In genomic region chr2:233341296-233341695, GRCh38 we compare ENCODE assay signal across 41 cellular contexts. TPM values are rescaled to one million over a fixed set of nuclear protein-coding genes. Genes with fewer than 3 reads are reported as not detected.
"Had no signal": no experiment of that assay in that cellular context is flagged by ENCODE, and none has a peak within 500 bp of the region (broad histone marks: within the 10 kb centered on the region; RNA-seq: fewer than 3 reads in every experiment).

No MANE protein-coding gene starts in this region.

- H3K4me3 Mint-ChIP-seq: activated naive CD4-positive, alpha-beta T cell treated with anti-CD3 and anti-CD28 coated beads for 36 hours; activated naive CD4-positive, alpha-beta T cell treated with anti-CD3 and anti-CD28 coated beads, Interleukin-2, amount 10 ng/mL, durations not matched to agents 7 days and 5 days; activated naive CD4-positive, alpha-beta T cell treated with anti-CD3 and anti-CD28 coated beads, Interleukin-2, amount 50 U/mL, for 24 hours; activated naive CD8-positive, alpha-beta T cell; activated naive CD8-positive, alpha-beta T cell treated with anti-CD3 and anti-CD28 coated beads for 36 hours; activated naive CD8-positive, alpha-beta T cell treated with anti-CD3 and anti-CD28 coated beads, Interleukin-2, amount 10 ng/mL, durations not matched to agents 7 days and 5 days; activated naive CD8-positive, alpha-beta T cell treated with anti-CD3 and anti-CD28 coated beads, Interleukin-2, amount 50 U/mL, for 24 hours; activated T-cell treated with anti-CD3 and anti-CD28 coated beads, Interleukin-2, amount 50 U/mL, for 4 hours; activated T-cell treated with anti-CD3 and anti-CD28 coated beads, Interleukin-2, amount 50 U/mL, for 72 hours; activated T-helper 1 cell treated with anti-CD3 and anti-CD28 coated beads, Interleukin-12 subunit alpha, Interleukin-12 subunit beta, Interleukin-2, Interleukin-4 antibody, amounts not matched to agents 30 ng/mL and 10 ng/mL and 1 ng/mL, durations not matched to agents 14 hours and 24 hours and 36 hours; activated T-helper 17 cell treated with anti-CD3 and anti-CD28 coated beads, Interleukin-2, amount 50 U/mL, for 72 hours; brain; central memory CD8-positive, alpha-beta T cell had no signal

- H3K27ac Mint-ChIP-seq: activated naive CD4-positive, alpha-beta T cell treated with anti-CD3 and anti-CD28 coated beads for 36 hours; activated naive CD4-positive, alpha-beta T cell treated with anti-CD3 and anti-CD28 coated beads, Interleukin-2, amount 10 ng/mL, durations not matched to agents 7 days and 5 days; activated naive CD4-positive, alpha-beta T cell treated with anti-CD3 and anti-CD28 coated beads, Interleukin-2, amount 50 U/mL, for 24 hours; activated naive CD4-positive, alpha-beta T cell treated with anti-CD3 and anti-CD28 coated beads, Interleukin-2, amount 50 U/mL, for 72 hours; activated naive CD8-positive, alpha-beta T cell; activated naive CD8-positive, alpha-beta T cell treated with anti-CD3 and anti-CD28 coated beads for 36 hours; activated naive CD8-positive, alpha-beta T cell treated with anti-CD3 and anti-CD28 coated beads, Interleukin-2, amount 10 ng/mL, durations not matched to agents 7 days and 5 days; activated naive CD8-positive, alpha-beta T cell treated with anti-CD3 and anti-CD28 coated beads, Interleukin-2, amount 50 U/mL, for 24 hours; activated T-cell treated with anti-CD3 and anti-CD28 coated beads, Interleukin-2, amount 50 U/mL, for 72 hours; activated T-helper 1 cell treated with anti-CD3 and anti-CD28 coated beads, Interleukin-12 subunit alpha, Interleukin-12 subunit beta, Interleukin-2, Interleukin-4 antibody, amounts not matched to agents 30 ng/mL and 10 ng/mL and 1 ng/mL, durations not matched to agents 14 hours and 24 hours and 36 hours; activated T-helper 17 cell treated with anti-CD3 and anti-CD28 coated beads, Interleukin-2, amount 50 U/mL, for 72 hours; activated T-helper 2 cell treated with anti-CD3 and anti-CD28 coated beads, Interferon-gamma antibody, Interleukin-2, Interleukin-4, amounts not matched to agents 10 μg/mL and 5 μg/mL and 100 μg/mL, durations not matched to agents 14 hours and 24 hours and 36 hours had no signal

- DNase-seq: activated effector memory CD4-positive, alpha-beta T cell treated with Interleukin-2 at 50 U/mL for 16 hours; activated gamma-delta T cell; activated gamma-delta T cell treated with Interleukin-2 at 50 U/mL for 16 hours; activated naive CD4-positive, alpha-beta T cell; activated naive CD4-positive, alpha-beta T cell treated with anti-CD3 and anti-CD28 coated beads for 36 hours; activated naive CD4-positive, alpha-beta T cell treated with anti-CD3 and anti-CD28 coated beads, Interleukin-2, amount 10 ng/mL, durations not matched to agents 7 days and 5 days; activated naive CD4-positive, alpha-beta T cell treated with anti-CD3 and anti-CD28 coated beads, Interleukin-2, amount 50 U/mL, for 16 hours; activated naive CD4-positive, alpha-beta T cell treated with Interleukin-2 at 50 U/mL for 16 hours; activated naive CD8-positive, alpha-beta T cell treated with anti-CD3 and anti-CD28 coated beads for 36 hours; activated naive CD8-positive, alpha-beta T cell treated with anti-CD3 and anti-CD28 coated beads, Interleukin-2, amount 10 ng/mL, durations not matched to agents 7 days and 5 days; activated naive CD8-positive, alpha-beta T cell treated with anti-CD3 and anti-CD28 coated beads, Interleukin-2, amount 50 U/mL, for 24 hours; activated T-cell treated with anti-CD3 and anti-CD28 coated beads, Interleukin-2, amount 50 U/mL, for 4 hours; activated T-cell treated with anti-CD3 and anti-CD28 coated beads, Interleukin-2, amount 50 U/mL, for 48 hours; activated T-cell treated with anti-CD3 and anti-CD28 coated beads, Interleukin-2, amount 50 U/mL, for 72 hours; adrenal gland; amniotic stem cell; amygdala; anterior cingulate cortex; aorta; body of pancreas; brain microvascular endothelial cell; caudate nucleus; central memory CD4-positive, alpha-beta T cell; cerebellar nuclear complex had no signal

- FAIRE-seq: astrocyte, bronchial epithelial cell, colon had no signal

- H3K27ac ChIP-seq: adrenal gland, ascending aorta, body of pancreas, brain microvascular endothelial cell, breast epithelium, cardiac muscle cell had no signal

- H3K27me3 ChIP-seq: adrenal gland, ascending aorta, body of pancreas, brain microvascular endothelial cell, breast epithelium, cardiac muscle cell had no signal

- H3K36me3 ChIP-seq: adrenal gland, ascending aorta, brain microvascular endothelial cell, breast epithelium, cardiac muscle cell had no signal

- H3K27me3 Mint-ChIP-seq: activated naive CD4-positive, alpha-beta T cell treated with anti-CD3 and anti-CD28 coated beads, Interleukin-2, amount 50 U/mL, for 24 hours; activated naive CD8-positive, alpha-beta T cell; activated naive CD8-positive, alpha-beta T cell treated with anti-CD3 and anti-CD28 coated beads for 36 hours; activated naive CD8-positive, alpha-beta T cell treated with anti-CD3 and anti-CD28 coated beads, Interleukin-2, amount 50 U/mL, for 24 hours; activated T-helper 17 cell treated with anti-CD3 and anti-CD28 coated beads, Interleukin-2, amount 50 U/mL, for 72 hours; central memory CD8-positive, alpha-beta T cell had no signal

- H3K4me3 ChIP-seq: adrenal gland, ascending aorta, body of pancreas, breast epithelium, cardiac muscle cell had no signal

- H3K9me3 Mint-ChIP-seq: activated naive CD4-positive, alpha-beta T cell treated with anti-CD3 and anti-CD28 coated beads for 36 hours; activated naive CD4-positive, alpha-beta T cell treated with anti-CD3 and anti-CD28 coated beads, Interleukin-2, amount 10 ng/mL, durations not matched to agents 7 days and 5 days; activated naive CD4-positive, alpha-beta T cell treated with anti-CD3 and anti-CD28 coated beads, Interleukin-2, amount 50 U/mL, for 24 hours; activated naive CD4-positive, alpha-beta T cell treated with anti-CD3 and anti-CD28 coated beads, Interleukin-2, amount 50 U/mL, for 72 hours; activated naive CD8-positive, alpha-beta T cell treated with anti-CD3 and anti-CD28 coated beads for 36 hours; activated naive CD8-positive, alpha-beta T cell treated with anti-CD3 and anti-CD28 coated beads, Interleukin-2, amount 10 ng/mL, durations not matched to agents 7 days and 5 days; activated naive CD8-positive, alpha-beta T cell treated with anti-CD3 and anti-CD28 coated beads, Interleukin-2, amount 50 U/mL, for 24 hours; activated T-cell treated with anti-CD3 and anti-CD28 coated beads, Interleukin-2, amount 50 U/mL, for 4 hours; activated T-helper 1 cell treated with anti-CD3 and anti-CD28 coated beads, Interleukin-12 subunit alpha, Interleukin-12 subunit beta, Interleukin-2, Interleukin-4 antibody, amounts not matched to agents 30 ng/mL and 10 ng/mL and 1 ng/mL, durations not matched to agents 14 hours and 24 hours and 36 hours; activated T-helper 17 cell treated with anti-CD3 and anti-CD28 coated beads, Interleukin-2, amount 50 U/mL, for 72 hours; activated T-helper 2 cell treated with anti-CD3 and anti-CD28 coated beads, Interferon-gamma antibody, Interleukin-2, Interleukin-4, amounts not matched to agents 10 μg/mL and 5 μg/mL and 100 μg/mL, durations not matched to agents 14 hours and 24 hours and 36 hours; central memory CD8-positive, alpha-beta T cell had no signal

- H3K9me3 ChIP-seq: adrenal gland, ascending aorta, body of pancreas, breast epithelium had no signal

- H3K36me3 Mint-ChIP-seq: activated naive CD4-positive, alpha-beta T cell treated with anti-CD3 and anti-CD28 coated beads, Interleukin-2, amount 10 ng/mL, durations not matched to agents 7 days and 5 days; activated naive CD4-positive, alpha-beta T cell treated with anti-CD3 and anti-CD28 coated beads, Interleukin-2, amount 50 U/mL, for 72 hours; activated naive CD8-positive, alpha-beta T cell; activated naive CD8-positive, alpha-beta T cell treated with anti-CD3 and anti-CD28 coated beads for 36 hours; activated naive CD8-positive, alpha-beta T cell treated with anti-CD3 and anti-CD28 coated beads, Interleukin-2, amount 10 ng/mL, durations not matched to agents 7 days and 5 days; brain had no signal

- H3K4me1 Mint-ChIP-seq: activated T-helper 17 cell treated with anti-CD3 and anti-CD28 coated beads, Interleukin-2, amount 50 U/mL, for 72 hours had no signal

- H3K4me1 ChIP-seq: adrenal gland, ascending aorta, body of pancreas, breast epithelium had no signal

- ATAC-seq: activated naive CD4-positive, alpha-beta T cell treated with anti-CD3 and anti-CD28 coated beads, Interleukin-2, amount 50 U/mL, for 72 hours; activated naive CD8-positive, alpha-beta T cell treated with anti-CD3 and anti-CD28 coated beads, Interleukin-2, amount 50 U/mL, for 24 hours; activated T-cell treated with anti-CD3 and anti-CD28 coated beads, Interleukin-2, amount 50 U/mL, for 4 hours; activated T-cell treated with anti-CD3 and anti-CD28 coated beads, Interleukin-2, amount 50 U/mL, for 72 hours; activated T-helper 17 cell treated with anti-CD3 and anti-CD28 coated beads, Interleukin-2, amount 50 U/mL, for 72 hours; body of pancreas had no signal

RNA-seq across cellular contexts. Expression of gene SAG, which starts 33.7 kb away (rescaled TPM):
- total RNA-seq: activated T-cell treated with anti-CD3 and anti-CD28 coated beads, Interleukin-2, amount 50 U/mL, for 4 hours; activated T-helper 2 cell treated with anti-CD3 and anti-CD28 coated beads, Interferon-gamma antibody, Interleukin-2, Interleukin-4, amounts not matched to agents 10 μg/mL and 5 μg/mL and 100 μg/mL, durations not matched to agents 14 hours and 24 hours and 36 hours; adrenal gland; aorta; ascending aorta; astrocyte; body of pancreas; breast epithelium; bronchial epithelial cell; cardiac muscle cell; cardiac septum; cerebellum; chondrocyte had no signal
- polyA plus RNA-seq: aorta had no signal
